8 cellular contexts compared by ENCODE assay signal in genomic region chr15:100880139-100880896, GRCh38. TPM values are rescaled to one million over a fixed set of nuclear protein-coding genes. Genes with fewer than 3 reads are reported as not detected.
A peak's percentile ranks its signal among the peaks of the same experiment; 100 is the strongest.
DNase-seq lines count a peak whose midpoint lies in the region; ATAC-seq and TF ChIP-seq lines count a peak whose summit lies in the region.

No MANE protein-coding gene starts in this region.

- H3K4me1 Mint-ChIP-seq in naive B cell = peaks cover 5 to 13% (median 10%) of the 10 kb centered on the region in 3 donors

- no peak for ATAC-seq in naive B cell (ENCODE audit: low read depth in 2 of 2)

- H3K9ac ChIP-seq in HUES64 (ENCODE audit: low read depth, low read length) = peak overlapping the region; percentile 39; the same call in 1 of the 2 replicates

- H3K4me1 ChIP-seq in A673 (ENCODE audit: insufficient read depth, low read length, poor library complexity, severe bottlenecking) (no peaks in the 10 kb centered on the region), HUES64 (ENCODE audit: insufficient read depth, low read length) (peaks cover 7% of the 10 kb centered on the region; the same call in 1 of the 2 replicates)

- POLR2A ChIA-PET in A673 (lab: Charles Lee; ENCODE audit: low non-redundant PET) = no interaction called here

- no peaks in the 10 kb centered on the region for H3K9me3 Mint-ChIP-seq in naive B cell

- H3K9me3 ChIP-seq in A673 (ENCODE audit: low read depth, low read length, poor library complexity, severe bottlenecking) = no peaks in the 10 kb centered on the region
- no peaks in the 10 kb centered on the region for H3K9me3 ChIP-seq in HUES64 (ENCODE audit: insufficient read depth, low read depth, low read length)

- peak overlapping the region in 7 of 8 donors; percentile 12 to 80 (median 63) for H3K4me3 Mint-ChIP-seq in naive B cell

- no peaks in the 10 kb centered on the region for H3K36me3 Mint-ChIP-seq in naive B cell

- CTCF ChIA-PET in A673 (lab: Charles Lee) = no interaction called here

- H3K27me3 Mint-ChIP-seq in naive B cell = peaks cover 76 to 87% (median 86%) of the 10 kb centered on the region in 3 donors

- H3K4me3 ChIP-seq in A673 (ENCODE audit: low read depth, low read length, poor library complexity, severe bottlenecking) (peak overlapping the region; percentile 38), HUES64 (ENCODE audit: low read length) (peak overlapping the region; percentile 60)

- H3K27ac ChIP-seq in A673 (ENCODE audit: low read depth, low read length, poor library complexity, severe bottlenecking) (no peak overlapping the region), HUES64 (ENCODE audit: low read depth, low read length) (no peak overlapping the region)

- intact Hi-C loops in A673 (cut with micrococcal nuclease; ENCODE audit: unreplicated experiment) = no loop called here

- 2% methylated on average over 80 of the region's 80 CpGs for WGBS in HUES64

- H3K27me3 ChIP-seq in A673 (replicated peaks; ENCODE audit: insufficient read depth, low read depth, low read length, poor library complexity) (peaks cover 47% of the 10 kb centered on the region), HUES64 (ENCODE audit: insufficient read depth, low read length) (peaks cover 95% of the 10 kb centered on the region)

- H3K27ac Mint-ChIP-seq in naive B cell = no peak overlapping the region

- H3K36me3 ChIP-seq in A673 (ENCODE audit: insufficient read depth, low read length, poor library complexity, severe bottlenecking) (no peaks in the 10 kb centered on the region), HUES64 (ENCODE audit: insufficient read depth, low read length) (no peaks in the 10 kb centered on the region)

- DNase-seq in A673 (ENCODE audit: low spot score) = no peak
- peak; percentile 59 for DNase-seq in ecto neural progenitor cell (ENCODE audit: low spot score)
- no peak for DNase-seq in naive B cell
- no peak for DNase-seq in cortex of kidney (lab: John Stamatoyannopoulos, UW)
- DNase-seq in NCI-H526 treated with DMSO at 0.1 percent for 48 hours (lab: John Stamatoyannopoulos, UW) = no peak
- DNase-seq in T1000 (lab: John Stamatoyannopoulos, UW) = no peak
- DNase-seq in SKM-1 (lab: John Stamatoyannopoulos, UW; ENCODE audit: unreplicated experiment) = no peak

- no TSS peak for BruUV-seq in A673 (replicated peaks; lab: Mats Ljungman, UMichigan)

- TF ChIP-seq CTCF in A673 (conservative IDR thresholded peaks at IDR 0.05; ENCODE audit: low read depth, low read length) = no peak

RNA-seq across cellular contexts. Expression of gene ALDH1A3, which starts 0.7 kb away (rescaled TPM):
- total RNA-seq in A673 (2021) = 0.19 and 0.50 TPM in 2 replicates
- polyA plus RNA-seq in HUES64 (2013, experiment 1 of 2) = 2.2 TPM
- 2.7 TPM for polyA plus RNA-seq in HUES64 (2013, experiment 2 of 2)
- not detected for polyA plus RNA-seq in naive B cell (ENCODE audit: low read depth in 6 of 6)

RNA-seq across cellular contexts. Expression of gene LRRK1, which starts 38.8 kb away (rescaled TPM):
- 7.7 TPM in 2 replicates for total RNA-seq in A673 (2021)
- 0.90 TPM for polyA plus RNA-seq in HUES64 (2013, experiment 1 of 2)
- polyA plus RNA-seq in HUES64 (2013, experiment 2 of 2) = 1.6 TPM
- polyA plus RNA-seq in naive B cell (ENCODE audit: low read depth in 6 of 6) = 10 to 100 TPM in 1 of 6 donors, 1 to 10 TPM in 5; 3.4 to 10.3 (median 6.0) TPM
